Comparison of ENCODE assay signal across 1 cellular context in genomic region chr3:26280517-26280916, GRCh38.
TF ChIP-seq lines count a peak whose summit lies in the region.

No MANE protein-coding gene starts in this region.

TF ChIP-seq in WTC11, 78 proteins besides CTCF, POLR2A, EP300 and RAD21 (continued from another document):
- TF ChIP-seq ZNF281 (CRISPR knock-in tag; IDR thresholded peaks at IDR 0.05): no peak
- TF ChIP-seq ELF4 (CRISPR knock-in tag; IDR thresholded peaks at IDR 0.05; ENCODE audit: low read depth): no peak
- TF ChIP-seq TEAD4 (CRISPR knock-in tag; IDR thresholded peaks at IDR 0.05): no peak
- no peak for TF ChIP-seq ZNF532 (CRISPR knock-in tag; IDR thresholded peaks at IDR 0.05; ENCODE audit: borderline replicate concordance)
